In genomic region chr6:30723843-30724741, GRCh38 we compare ENCODE assay signal across 6 cellular contexts. TPM values are rescaled to one million over a fixed set of nuclear protein-coding genes. Genes with fewer than 3 reads are reported as not detected.
DNase-seq lines count a peak whose midpoint lies in the region; FAIRE-seq and TF ChIP-seq lines count a peak whose summit lies in the region.
"Not testable (repeated sequence)": the region's sequence is repeated elsewhere in the genome, so short reads cannot be mapped to it uniquely, and the experiment has no call there.

No MANE protein-coding gene starts in this region.

- not testable (repeated sequence) for H3K9ac ChIP-seq in KMS-11; kidney (ENCODE audit: low read length in 2 of 2); smooth muscle cell (ENCODE audit: low read depth)

- DNase-seq in BE2C (peak; percentile 30), kidney (peak; percentile 54)
- not testable (repeated sequence) for DNase-seq in activated CD4-positive, alpha-beta T cell treated with anti-CD3 and anti-CD28 coated beads, Interleukin-2, amount 10 ng/mL, durations not matched to agents 7 days and 5 days; breast epithelium (ENCODE audit: low spot score in 2 of 2); smooth muscle cell (lab: John Stamatoyannopoulos, UW; ENCODE audit: unreplicated experiment)

- CTCF ChIA-PET in activated CD4-positive, alpha-beta T cell treated with anti-CD3 and anti-CD28 coated beads, Interleukin-2, amount 10 ng/mL, durations not matched to agents 7 days and 5 days (lab: Charles Lee) = interaction anchor here (1.8 to 21.4 kb wide), 6 partner anchors 12 to 182 kb away, joined by 5 to 476 read pairs (median 17); partner anchors contain the start of gene DHX16

- WGBS in smooth muscle cell (ENCODE audit: low lambda C conversion rate) = 89% methylated on average over 29 of the region's 29 CpGs

- H3K27ac ChIP-seq in KMS-11 (peak overlapping the region; percentile 35; the same call in 1 of the 2 replicates), breast epithelium (peak overlapping the region; percentile 60 to 88), smooth muscle cell (ENCODE audit: low read depth) (peak overlapping the region; percentile 41)
- not testable (repeated sequence) for H3K27ac ChIP-seq in kidney (ENCODE audit: low read depth in 2 of 2, low read length in 2 of 2)

- peak overlapping the region; percentile 97 for H3K4me3 Mint-ChIP-seq in activated CD4-positive, alpha-beta T cell treated with anti-CD3 and anti-CD28 coated beads, Interleukin-2, amount 10 ng/mL, durations not matched to agents 7 days and 5 days

- not testable (repeated sequence) for H3K4me2 ChIP-seq in KMS-11
- peak overlapping the region; percentile 65 for H3K4me2 ChIP-seq in smooth muscle cell

- H3K27me3 Mint-ChIP-seq in activated CD4-positive, alpha-beta T cell treated with anti-CD3 and anti-CD28 coated beads, Interleukin-2, amount 10 ng/mL, durations not matched to agents 7 days and 5 days = not testable (repeated sequence)

- TF ChIP-seq CTCF in BE2C (IDR thresholded peaks at IDR 0.05; ENCODE audit: low read depth, low read length) (peak; percentile 19; the same call in 1 of the 2 replicates), smooth muscle cell (IDR thresholded peaks at IDR 0.05; ENCODE audit: borderline replicate concordance, insufficient read depth, poor library complexity, severe bottlenecking) (peak; percentile 9)
- not testable (repeated sequence) for TF ChIP-seq CTCF in KMS-11 (conservative IDR thresholded peaks at IDR 0.05; ENCODE audit: low read depth, low read length); breast epithelium (IDR thresholded peaks at IDR 0.05); kidney (IDR thresholded peaks at IDR 0.05; ENCODE audit: borderline replicate concordance, extremely low read depth, insufficient read depth)

- not testable (repeated sequence) for H3K9me3 Mint-ChIP-seq in activated CD4-positive, alpha-beta T cell treated with anti-CD3 and anti-CD28 coated beads, Interleukin-2, amount 10 ng/mL, durations not matched to agents 7 days and 5 days

- H3K36me3 ChIP-seq in BE2C (peaks cover 72% of the 10 kb centered on the region), KMS-11 (ENCODE audit: insufficient read depth) (peaks cover 23% of the 10 kb centered on the region; the same call in 1 of the 2 replicates), kidney (ENCODE audit: control insufficient read depth in 1 of 2, insufficient read depth in 2 of 2, low read length in 2 of 2) (peaks cover 22 to 45% of the 10 kb centered on the region in 2 donors)
- H3K36me3 ChIP-seq in breast epithelium; smooth muscle cell (ENCODE audit: low read depth): not testable (repeated sequence)

- not testable (repeated sequence) for H3K27me3 ChIP-seq in BE2C; KMS-11 (ENCODE audit: insufficient read depth, low read depth); breast epithelium; smooth muscle cell (ENCODE audit: low read depth)

- H2AFZ ChIP-seq in KMS-11 (ENCODE audit: low read depth); smooth muscle cell (ENCODE audit: low read depth): not testable (repeated sequence)

- POLR2A ChIA-PET in activated CD4-positive, alpha-beta T cell treated with anti-CD3 and anti-CD28 coated beads, Interleukin-2, amount 10 ng/mL, durations not matched to agents 7 days and 5 days (lab: Charles Lee) = not testable (repeated sequence)

- not testable (repeated sequence) for H3K9me3 ChIP-seq in BE2C; breast epithelium; kidney (ENCODE audit: control insufficient read depth in 1 of 2, low read length in 2 of 2); smooth muscle cell (replicated peaks; ENCODE audit: low read depth)

- H3K4me1 ChIP-seq in BE2C, breast epithelium: not testable (repeated sequence)
- peaks cover 36% of the 10 kb centered on the region for H3K4me1 ChIP-seq in KMS-11 (ENCODE audit: low read depth, poor library complexity, severe bottlenecking)
- peaks cover 0 to 11% of the 10 kb centered on the region in 2 donors for H3K4me1 ChIP-seq in kidney (ENCODE audit: control insufficient read depth in 1 of 2, insufficient read depth in 1 of 2, low read depth in 1 of 2, low read length in 2 of 2)
- H3K4me1 ChIP-seq in smooth muscle cell (ENCODE audit: low read depth) = peaks cover 23% of the 10 kb centered on the region

- H3F3A ChIP-seq in smooth muscle cell (ENCODE audit: low read depth) = peaks cover 61% of the 10 kb centered on the region

- H3K36me3 Mint-ChIP-seq in activated CD4-positive, alpha-beta T cell treated with anti-CD3 and anti-CD28 coated beads, Interleukin-2, amount 10 ng/mL, durations not matched to agents 7 days and 5 days (ENCODE audit: low read depth) = peaks cover 75% of the 10 kb centered on the region

- peaks cover 52% of the 10 kb centered on the region for H3K4me1 Mint-ChIP-seq in activated CD4-positive, alpha-beta T cell treated with anti-CD3 and anti-CD28 coated beads, Interleukin-2, amount 10 ng/mL, durations not matched to agents 7 days and 5 days

- H3K4me3 ChIP-seq in BE2C (ENCODE audit: low read depth, low read length) = peak overlapping the region; percentile 27
- H3K4me3 ChIP-seq in KMS-11 (IDR thresholded peaks at IDR 0.05; ENCODE audit: insufficient read depth, low read depth, low read length); kidney (ENCODE audit: low read length in 2 of 2); smooth muscle cell: not testable (repeated sequence)
- peak overlapping the region in 1 of 3 donors; percentile 7 for H3K4me3 ChIP-seq in breast epithelium

- FAIRE-seq in kidney (lab: Jason Lieb, UNC) = not testable (repeated sequence)

- H4K20me1 ChIP-seq in KMS-11 (ENCODE audit: insufficient read depth) (peaks cover 36% of the 10 kb centered on the region), smooth muscle cell (ENCODE audit: low read depth) (peaks cover 59% of the 10 kb centered on the region)

- not testable (repeated sequence) for TF ChIP-seq POLR2A in breast epithelium (IDR thresholded peaks at IDR 0.05)

- H3K79me2 ChIP-seq in KMS-11 (ENCODE audit: insufficient read depth, low read depth) = peaks cover 45% of the 10 kb centered on the region
- peaks cover 46% of the 10 kb centered on the region for H3K79me2 ChIP-seq in smooth muscle cell (ENCODE audit: low read depth)

- H3K27ac Mint-ChIP-seq in activated CD4-positive, alpha-beta T cell treated with anti-CD3 and anti-CD28 coated beads, Interleukin-2, amount 10 ng/mL, durations not matched to agents 7 days and 5 days = peak overlapping the region; percentile 76

- intact Hi-C loops in breast epithelium (cut with DNase I; ENCODE audit: low total_unique reads) (loop anchor here (2.0 to 5.0 kb wide), 2 partner anchors 41 to 167 kb away; partner anchors contain the start of genes GNL1 and PRR3), kidney (cut with DNase I) (loop anchor here (5.0 kb wide), 1 partner anchor 42 kb away; no protein-coding TSS in a partner anchor)

RNA-seq across cellular contexts. Expression of gene TUBB, which starts 3.9 kb away (rescaled TPM):
- 764 TPM for polyA plus RNA-seq in BE2C (2012; ENCODE audit: insufficient read depth, insufficient read length, low read depth)
- 1,000 to 10,000 TPM; 1,494 to 1,661 TPM for total RNA-seq in activated CD4-positive, alpha-beta T cell treated with anti-CD3 and anti-CD28 coated beads, Interleukin-2, amount 10 ng/mL, durations not matched to agents 7 days and 5 days
- total RNA-seq in breast epithelium = 100 to 1,000 TPM; 189 to 269 (median 212) TPM
- total RNA-seq in kidney = 295 TPM
- 197 TPM for polyA plus RNA-seq in kidney (ENCODE audit: insufficient read depth, low read depth, low replicate concordance)
- 1,002 and 1,039 TPM in 2 replicates for total RNA-seq in smooth muscle cell
- 855 and 1,009 TPM in 2 replicates for polyA plus RNA-seq in smooth muscle cell

RNA-seq across cellular contexts. Expression of gene MDC1, which starts 7.0 kb away (rescaled TPM):
- polyA plus RNA-seq in BE2C (2012; ENCODE audit: insufficient read depth, insufficient read length, low read depth) = 41.4 TPM
- 10 to 100 TPM; 46.8 to 53.2 TPM for total RNA-seq in activated CD4-positive, alpha-beta T cell treated with anti-CD3 and anti-CD28 coated beads, Interleukin-2, amount 10 ng/mL, durations not matched to agents 7 days and 5 days
- total RNA-seq in breast epithelium (10 to 100 TPM in 2 of 3 donors, 1 to 10 TPM in 1; 8.5 to 14.9 (median 13.4) TPM), kidney (47.9 TPM), smooth muscle cell (6.9 and 7.0 TPM in 2 replicates)
- polyA plus RNA-seq in kidney (ENCODE audit: insufficient read depth, low read depth, low replicate concordance) (9.5 TPM), smooth muscle cell (17.1 and 19.0 TPM in 2 replicates)

RNA-seq across cellular contexts. Expression of gene FLOT1, which starts 18.4 kb away (rescaled TPM):
- 190 TPM for polyA plus RNA-seq in BE2C (2012; ENCODE audit: insufficient read depth, insufficient read length, low read depth)
- 100 to 1,000 TPM; 199 to 213 TPM for total RNA-seq in activated CD4-positive, alpha-beta T cell treated with anti-CD3 and anti-CD28 coated beads, Interleukin-2, amount 10 ng/mL, durations not matched to agents 7 days and 5 days
- 100 to 1,000 TPM in 2 of 3 donors, 10 to 100 TPM in 1; 80.5 to 171 (median 142) TPM for total RNA-seq in breast epithelium
- total RNA-seq in kidney = 227 TPM
- 317 TPM for polyA plus RNA-seq in kidney (ENCODE audit: insufficient read depth, low read depth, low replicate concordance)
- 79.8 and 87.6 TPM in 2 replicates for total RNA-seq in smooth muscle cell
- 117 and 146 TPM in 2 replicates for polyA plus RNA-seq in smooth muscle cell

RNA-seq across cellular contexts. Expression of gene IER3, which starts 20.3 kb away (rescaled TPM):
- 6.2 TPM for polyA plus RNA-seq in BE2C (2012; ENCODE audit: insufficient read depth, insufficient read length, low read depth)
- 10 to 100 TPM; 30.5 to 34.9 TPM for total RNA-seq in activated CD4-positive, alpha-beta T cell treated with anti-CD3 and anti-CD28 coated beads, Interleukin-2, amount 10 ng/mL, durations not matched to agents 7 days and 5 days
- total RNA-seq in breast epithelium (10 to 100 TPM in 2 of 3 donors, 1 to 10 TPM in 1; 7.7 to 64.1 (median 20.0) TPM), kidney (59.5 TPM), smooth muscle cell (732 and 736 TPM in 2 replicates)
- polyA plus RNA-seq in kidney (ENCODE audit: insufficient read depth, low read depth, low replicate concordance) (94.3 TPM), smooth muscle cell (708 and 811 TPM in 2 replicates)

RNA-seq across cellular contexts. Expression of gene NRM, which starts 33.3 kb away (rescaled TPM):
- polyA plus RNA-seq in BE2C (2012; ENCODE audit: insufficient read depth, insufficient read length, low read depth) = 58.5 TPM
- 10 to 100 TPM; 43.1 to 58.8 TPM for total RNA-seq in activated CD4-positive, alpha-beta T cell treated with anti-CD3 and anti-CD28 coated beads, Interleukin-2, amount 10 ng/mL, durations not matched to agents 7 days and 5 days
- total RNA-seq in breast epithelium (1 to 10 TPM; 1.8 to 4.0 (median 2.3) TPM), kidney (14.2 TPM), smooth muscle cell (14.6 and 25.8 TPM in 2 replicates)
- polyA plus RNA-seq in kidney (ENCODE audit: insufficient read depth, low read depth, low replicate concordance) (14.2 TPM), smooth muscle cell (28.5 and 31.8 TPM in 2 replicates)
